ENCODE assay signal across 31 cellular contexts in the genomic region with DNA sequence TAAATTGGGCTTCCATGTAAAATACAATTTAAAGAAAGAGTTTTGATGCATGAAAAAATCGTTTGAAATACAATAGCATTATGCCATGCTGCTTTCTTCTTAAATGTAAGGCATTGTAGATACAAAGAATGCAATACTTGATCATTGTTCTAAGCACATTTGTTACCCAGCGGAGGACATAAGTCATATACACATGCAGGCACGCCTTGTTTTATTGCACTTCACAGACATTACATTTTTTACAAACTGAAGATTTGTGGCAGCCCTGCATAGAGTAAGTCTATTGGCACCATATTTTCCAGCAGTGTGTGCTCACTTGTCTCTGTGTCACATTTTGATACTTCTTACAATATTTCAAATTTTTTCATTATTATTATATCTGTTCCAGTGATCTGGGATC.
"Had no signal": no experiment of that assay in that cellular context is flagged by ENCODE, and none has a peak within 500 bp of the region (broad histone marks: within the 10 kb centered on the region; RNA-seq: fewer than 3 reads in every experiment).

No MANE protein-coding gene starts in this region.

- H3K4me3 Mint-ChIP-seq: activated CD4-positive, alpha-beta memory T cell treated with anti-CD3 and anti-CD28 coated beads, Interleukin-2, amount 10 ng/mL, durations not matched to agents 7 days and 5 days; activated CD4-positive, alpha-beta T cell treated with anti-CD3 and anti-CD28 coated beads, Interleukin-2, amount 10 ng/mL, durations not matched to agents 7 days and 5 days; activated naive CD4-positive, alpha-beta T cell treated with anti-CD3 and anti-CD28 coated beads, Interleukin-2, amount 10 ng/mL, durations not matched to agents 7 days and 5 days; activated naive CD8-positive, alpha-beta T cell treated with anti-CD3 and anti-CD28 coated beads, Interleukin-2, amount 10 ng/mL, durations not matched to agents 7 days and 5 days; activated T-cell treated with anti-CD3 and anti-CD28 coated beads, Interleukin-2, amount 50 U/mL, for 24 hours; activated T-cell treated with anti-CD3 and anti-CD28 coated beads, Interleukin-2, amount 50 U/mL, for 72 hours; central memory CD8-positive, alpha-beta T cell; dendritic cell treated with granulocyte-macrophage colony-stimulating factor and Interleukin-4, amounts not matched to agents 40 ng/mL and 50 ng/mL, for 4 days; endodermal cell; T-helper 17 cell; WTC11 had no signal

- DNase-seq: activated CD4-positive, alpha-beta memory T cell treated with anti-CD3 and anti-CD28 coated beads, Interleukin-2, amount 10 ng/mL, durations not matched to agents 7 days and 5 days; activated CD4-positive, alpha-beta T cell treated with anti-CD3 and anti-CD28 coated beads for 1 hour; activated CD4-positive, alpha-beta T cell treated with anti-CD3 and anti-CD28 coated beads for 4 hours; activated CD4-positive, alpha-beta T cell treated with anti-CD3 and anti-CD28 coated beads, Interleukin-2, amount 10 ng/mL, durations not matched to agents 7 days and 5 days; activated CD4-positive, alpha-beta T cell treated with anti-CD3 and anti-CD28 coated beads, Interleukin-2, amount 50 U/mL, for 4 hours; activated CD8-positive, alpha-beta memory T cell treated with anti-CD3 and anti-CD28 coated beads, Interleukin-2, amount 50 U/mL, for 48 hours; activated gamma-delta T cell; activated naive CD4-positive, alpha-beta T cell; activated naive CD4-positive, alpha-beta T cell treated with anti-CD3 and anti-CD28 coated beads, Interleukin-2, amount 10 ng/mL, durations not matched to agents 7 days and 5 days; activated naive CD8-positive, alpha-beta T cell treated with anti-CD3 and anti-CD28 coated beads, Interleukin-2, amount 10 ng/mL, durations not matched to agents 7 days and 5 days; activated T-cell treated with anti-CD3 and anti-CD28 coated beads for 4 hours; activated T-cell treated with anti-CD3 and anti-CD28 coated beads, Interleukin-2, amount 50 U/mL, for 24 hours; activated T-cell treated with anti-CD3 and anti-CD28 coated beads, Interleukin-2, amount 50 U/mL, for 72 hours; dorsolateral prefrontal cortex; effector memory CD4-positive, alpha-beta T cell; endodermal cell; gastrocnemius medialis; glutamatergic neuron; heart left ventricle; T-helper 1 cell; T-helper 17 cell had no signal

- ATAC-seq: activated naive CD4-positive, alpha-beta T cell treated with anti-CD3 and anti-CD28 coated beads, Interleukin-2, amount 50 U/mL, for 72 hours; activated T-cell treated with anti-CD3 and anti-CD28 coated beads, Interleukin-2, amount 50 U/mL, for 72 hours; esophagus mucosa; gastrocnemius medialis; heart left ventricle; T-helper 17 cell; WTC11 had no signal

- H3K27ac Mint-ChIP-seq: activated CD4-positive, alpha-beta memory T cell treated with anti-CD3 and anti-CD28 coated beads, Interleukin-2, amount 10 ng/mL, durations not matched to agents 7 days and 5 days; activated CD4-positive, alpha-beta T cell treated with anti-CD3 and anti-CD28 coated beads, Interleukin-2, amount 10 ng/mL, durations not matched to agents 7 days and 5 days; activated naive CD4-positive, alpha-beta T cell treated with anti-CD3 and anti-CD28 coated beads, Interleukin-2, amount 10 ng/mL, durations not matched to agents 7 days and 5 days; activated naive CD4-positive, alpha-beta T cell treated with anti-CD3 and anti-CD28 coated beads, Interleukin-2, amount 50 U/mL, for 72 hours; activated naive CD8-positive, alpha-beta T cell treated with anti-CD3 and anti-CD28 coated beads, Interleukin-2, amount 10 ng/mL, durations not matched to agents 7 days and 5 days; activated T-cell treated with anti-CD3 and anti-CD28 coated beads, Interleukin-2, amount 50 U/mL, for 24 hours; activated T-cell treated with anti-CD3 and anti-CD28 coated beads, Interleukin-2, amount 50 U/mL, for 72 hours; dendritic cell treated with granulocyte-macrophage colony-stimulating factor and Interleukin-4, amounts not matched to agents 40 ng/mL and 50 ng/mL, for 4 days; endodermal cell; T-helper 17 cell; WTC11 had no signal

- H3K4me3 ChIP-seq: ascending aorta, coronary artery, dorsolateral prefrontal cortex, gastrocnemius medialis, heart left ventricle had no signal

- H3K27me3 Mint-ChIP-seq: dendritic cell treated with granulocyte-macrophage colony-stimulating factor and Interleukin-4, amounts not matched to agents 40 ng/mL and 50 ng/mL, for 4 days had no signal

- H3K4me1 Mint-ChIP-seq: activated CD4-positive, alpha-beta memory T cell treated with anti-CD3 and anti-CD28 coated beads, Interleukin-2, amount 10 ng/mL, durations not matched to agents 7 days and 5 days; activated CD4-positive, alpha-beta T cell treated with anti-CD3 and anti-CD28 coated beads, Interleukin-2, amount 10 ng/mL, durations not matched to agents 7 days and 5 days; activated naive CD4-positive, alpha-beta T cell treated with anti-CD3 and anti-CD28 coated beads, Interleukin-2, amount 10 ng/mL, durations not matched to agents 7 days and 5 days; activated naive CD8-positive, alpha-beta T cell treated with anti-CD3 and anti-CD28 coated beads, Interleukin-2, amount 10 ng/mL, durations not matched to agents 7 days and 5 days; central memory CD8-positive, alpha-beta T cell; endodermal cell had no signal

- H3K27ac ChIP-seq: ascending aorta, brain microvascular endothelial cell, coronary artery, dorsolateral prefrontal cortex, foreskin keratinocyte, gastrocnemius medialis, heart left ventricle, VCaP had no signal

- H3K27me3 ChIP-seq: ascending aorta, brain microvascular endothelial cell, foreskin keratinocyte, gastrocnemius medialis had no signal

- H3K4me1 ChIP-seq: ascending aorta, gastrocnemius medialis had no signal

- H3K9me3 Mint-ChIP-seq: activated CD4-positive, alpha-beta memory T cell treated with anti-CD3 and anti-CD28 coated beads, Interleukin-2, amount 10 ng/mL, durations not matched to agents 7 days and 5 days; activated CD4-positive, alpha-beta T cell treated with anti-CD3 and anti-CD28 coated beads, Interleukin-2, amount 10 ng/mL, durations not matched to agents 7 days and 5 days; activated naive CD4-positive, alpha-beta T cell treated with anti-CD3 and anti-CD28 coated beads, Interleukin-2, amount 10 ng/mL, durations not matched to agents 7 days and 5 days; activated naive CD4-positive, alpha-beta T cell treated with anti-CD3 and anti-CD28 coated beads, Interleukin-2, amount 50 U/mL, for 72 hours; activated naive CD8-positive, alpha-beta T cell treated with anti-CD3 and anti-CD28 coated beads, Interleukin-2, amount 10 ng/mL, durations not matched to agents 7 days and 5 days; activated T-cell treated with anti-CD3 and anti-CD28 coated beads, Interleukin-2, amount 50 U/mL, for 24 hours; activated T-cell treated with anti-CD3 and anti-CD28 coated beads, Interleukin-2, amount 50 U/mL, for 72 hours; central memory CD8-positive, alpha-beta T cell; dendritic cell treated with granulocyte-macrophage colony-stimulating factor and Interleukin-4, amounts not matched to agents 40 ng/mL and 50 ng/mL, for 4 days; endodermal cell; WTC11 had no signal

- H3K9me3 ChIP-seq: ascending aorta, gastrocnemius medialis, heart left ventricle had no signal

- H3K36me3 Mint-ChIP-seq: activated naive CD4-positive, alpha-beta T cell treated with anti-CD3 and anti-CD28 coated beads, Interleukin-2, amount 10 ng/mL, durations not matched to agents 7 days and 5 days; activated naive CD8-positive, alpha-beta T cell treated with anti-CD3 and anti-CD28 coated beads, Interleukin-2, amount 10 ng/mL, durations not matched to agents 7 days and 5 days; WTC11 had no signal

- H3K36me3 ChIP-seq: ascending aorta, brain microvascular endothelial cell, gastrocnemius medialis, heart left ventricle had no signal
